ENCODE assay signal across 1 cellular context in the genomic region with DNA sequence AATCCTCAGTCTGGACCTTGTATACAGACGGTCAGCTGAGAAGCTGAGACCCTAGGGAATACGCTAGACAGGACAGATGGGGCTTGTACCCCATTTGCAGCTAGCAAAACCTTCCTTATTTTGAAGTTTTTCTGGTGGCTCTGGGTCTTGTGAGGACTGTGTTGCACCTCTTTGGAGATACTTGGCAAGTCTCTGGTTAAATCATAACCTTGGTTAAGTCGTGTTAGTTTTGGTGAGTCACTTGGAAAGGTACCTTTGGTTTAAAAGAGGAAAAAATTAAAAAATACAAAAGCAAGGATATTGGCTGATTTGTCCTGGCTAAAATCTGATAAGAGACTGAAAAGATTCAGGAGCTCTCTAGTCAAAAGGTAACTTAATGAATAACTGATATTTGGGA.
TF ChIP-seq lines count a peak whose summit lies in the region.

No MANE protein-coding gene starts in this region.

TF ChIP-seq in WTC11, 78 proteins besides CTCF, POLR2A, EP300 and RAD21 (continued from another document):
- no peak for TF ChIP-seq MLX (CRISPR knock-in tag; IDR thresholded peaks at IDR 0.05)
- TF ChIP-seq USF2 (CRISPR knock-in tag; IDR thresholded peaks at IDR 0.05): no peak
- TF ChIP-seq, protein P1, sequence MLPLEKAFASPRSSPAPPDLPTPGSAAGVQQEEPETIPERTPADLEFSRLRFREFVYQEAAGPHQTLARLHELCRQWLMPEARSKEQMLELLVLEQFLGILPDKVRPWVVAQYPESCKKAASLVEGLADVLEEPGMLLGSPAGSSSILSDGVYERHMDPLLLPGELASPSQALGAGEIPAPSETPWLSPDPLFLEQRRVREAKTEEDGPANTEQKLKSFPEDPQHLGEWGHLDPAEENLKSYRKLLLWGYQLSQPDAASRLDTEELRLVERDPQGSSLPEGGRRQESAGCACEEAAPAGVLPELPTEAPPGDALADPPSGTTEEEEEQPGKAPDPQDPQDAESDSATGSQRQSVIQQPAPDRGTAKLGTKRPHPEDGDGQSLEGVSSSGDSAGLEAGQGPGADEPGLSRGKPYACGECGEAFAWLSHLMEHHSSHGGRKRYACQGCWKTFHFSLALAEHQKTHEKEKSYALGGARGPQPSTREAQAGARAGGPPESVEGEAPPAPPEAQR (CRISPR knock-in tag; IDR thresholded peaks at IDR 0.05): no peak
- TF ChIP-seq NR2C2 (CRISPR knock-in tag; IDR thresholded peaks at IDR 0.05): no peak
- no peak for TF ChIP-seq ZNF138 (CRISPR knock-in tag; conservative IDR thresholded peaks at IDR 0.05)
- TF ChIP-seq, protein P2, sequence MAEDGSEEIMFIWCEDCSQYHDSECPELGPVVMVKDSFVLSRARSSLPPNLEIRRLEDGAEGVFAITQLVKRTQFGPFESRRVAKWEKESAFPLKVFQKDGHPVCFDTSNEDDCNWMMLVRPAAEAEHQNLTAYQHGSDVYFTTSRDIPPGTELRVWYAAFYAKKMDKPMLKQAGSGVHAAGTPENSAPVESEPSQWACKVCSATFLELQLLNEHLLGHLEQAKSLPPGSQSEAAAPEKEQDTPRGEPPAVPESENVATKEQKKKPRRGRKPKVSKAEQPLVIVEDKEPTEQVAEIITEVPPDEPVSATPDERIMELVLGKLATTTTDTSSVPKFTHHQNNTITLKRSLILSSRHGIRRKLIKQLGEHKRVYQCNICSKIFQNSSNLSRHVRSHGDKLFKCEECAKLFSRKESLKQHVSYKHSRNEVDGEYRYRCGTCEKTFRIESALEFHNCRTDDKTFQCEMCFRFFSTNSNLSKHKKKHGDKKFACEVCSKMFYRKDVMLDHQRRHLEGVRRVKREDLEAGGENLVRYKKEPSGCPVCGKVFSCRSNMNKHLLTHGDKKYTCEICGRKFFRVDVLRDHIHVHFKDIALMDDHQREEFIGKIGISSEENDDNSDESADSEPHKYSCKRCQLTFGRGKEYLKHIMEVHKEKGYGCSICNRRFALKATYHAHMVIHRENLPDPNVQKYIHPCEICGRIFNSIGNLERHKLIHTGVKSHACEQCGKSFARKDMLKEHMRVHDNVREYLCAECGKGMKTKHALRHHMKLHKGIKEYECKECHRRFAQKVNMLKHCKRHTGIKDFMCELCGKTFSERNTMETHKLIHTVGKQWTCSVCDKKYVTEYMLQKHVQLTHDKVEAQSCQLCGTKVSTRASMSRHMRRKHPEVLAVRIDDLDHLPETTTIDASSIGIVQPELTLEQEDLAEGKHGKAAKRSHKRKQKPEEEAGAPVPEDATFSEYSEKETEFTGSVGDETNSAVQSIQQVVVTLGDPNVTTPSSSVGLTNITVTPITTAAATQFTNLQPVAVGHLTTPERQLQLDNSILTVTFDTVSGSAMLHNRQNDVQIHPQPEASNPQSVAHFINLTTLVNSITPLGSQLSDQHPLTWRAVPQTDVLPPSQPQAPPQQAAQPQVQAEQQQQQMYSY (CRISPR knock-in tag; IDR thresholded peaks at IDR 0.05): no peak
- TF ChIP-seq MAX (CRISPR knock-in tag; IDR thresholded peaks at IDR 0.05): no peak
